26 cellular contexts compared by ENCODE assay signal in genomic region chr22:23112472-23113012, GRCh38. TPM values are rescaled to one million over a fixed set of nuclear protein-coding genes. Genes with fewer than 3 reads are reported as not detected.
"Had no signal": no experiment of that assay in that cellular context is flagged by ENCODE, and none has a peak within 500 bp of the region (broad histone marks: within the 10 kb centered on the region; RNA-seq: fewer than 3 reads in every experiment).

No MANE protein-coding gene starts in this region.

- H3K9me3 ChIP-seq: breast epithelium, esophagus muscularis mucosa, heart right ventricle, left ventricle myocardium inferior, right atrium auricular region, thoracic aorta had no signal

- DNase-seq: activated CD4-positive, alpha-beta memory T cell treated with anti-CD3 and anti-CD28 coated beads, Interleukin-2, amount 10 ng/mL, durations not matched to agents 7 days and 5 days; activated CD4-positive, alpha-beta T cell treated with anti-CD3 and anti-CD28 coated beads, Interleukin-2, amount 10 ng/mL, durations not matched to agents 24 days and 14 days; activated CD4-positive, CD25-positive, alpha-beta regulatory T cell treated with anti-CD3 and anti-CD28 coated beads, Interleukin-2, amount 50 U/mL, for 72 hours; activated gamma-delta T cell treated with Interleukin-2 at 50 U/mL for 16 hours; activated naive CD4-positive, alpha-beta T cell treated with anti-CD3 and anti-CD28 coated beads, Interleukin-2, amount 50 U/mL, for 16 hours; activated T-cell treated with anti-CD3 and anti-CD28 coated beads, Interleukin-2, amount 50 U/mL, for 4 hours; amniotic stem cell; foreskin keratinocyte; mesendoderm; nephron progenitor cell; stimulated activated CD4-positive, alpha-beta T cell treated with anti-CD3 and anti-CD28 coated beads, Interleukin-15, amount 100 ng/mL, for 24 hours; stimulated activated CD4-positive, alpha-beta T cell treated with anti-CD3 and anti-CD28 coated beads, Interleukin-2, amount 100 ng/mL, for 24 hours; stimulated activated naive CD4-positive, alpha-beta T cell; T-helper 17 cell; trophoblast cell had no signal

- H3K4me3 Mint-ChIP-seq: activated CD4-positive, alpha-beta memory T cell treated with anti-CD3 and anti-CD28 coated beads, Interleukin-2, amount 10 ng/mL, durations not matched to agents 7 days and 5 days; activated CD4-positive, alpha-beta T cell treated with anti-CD3 and anti-CD28 coated beads, Interleukin-2, amount 10 ng/mL, durations not matched to agents 24 days and 14 days; activated T-cell treated with anti-CD3 and anti-CD28 coated beads, Interleukin-2, amount 50 U/mL, for 4 hours; activated T-helper 17 cell treated with anti-CD3 and anti-CD28 coated beads, Interleukin-2, amount 50 U/mL, for 72 hours; central memory CD8-positive, alpha-beta T cell; nephron progenitor cell; T-helper 17 cell had no signal

- H3K27ac Mint-ChIP-seq: activated CD4-positive, alpha-beta memory T cell treated with anti-CD3 and anti-CD28 coated beads, Interleukin-2, amount 10 ng/mL, durations not matched to agents 7 days and 5 days; activated CD4-positive, alpha-beta T cell treated with anti-CD3 and anti-CD28 coated beads, Interleukin-2, amount 10 ng/mL, durations not matched to agents 24 days and 14 days; activated T-helper 17 cell treated with anti-CD3 and anti-CD28 coated beads, Interleukin-2, amount 50 U/mL, for 72 hours; nephron progenitor cell; T-helper 17 cell had no signal

- H3K27me3 Mint-ChIP-seq: activated CD4-positive, alpha-beta T cell treated with anti-CD3 and anti-CD28 coated beads, Interleukin-2, amount 10 ng/mL, durations not matched to agents 24 days and 14 days; activated T-helper 17 cell treated with anti-CD3 and anti-CD28 coated beads, Interleukin-2, amount 50 U/mL, for 72 hours; central memory CD8-positive, alpha-beta T cell; T-helper 17 cell had no signal

- H3K4me3 ChIP-seq: breast epithelium, coronary artery, esophagus muscularis mucosa, heart right ventricle, left ventricle myocardium inferior, lung, right atrium auricular region, thoracic aorta had no signal

- H3K4me1 ChIP-seq: breast epithelium, foreskin keratinocyte had no signal

- H3K27ac ChIP-seq: breast epithelium, coronary artery, esophagus muscularis mucosa, foreskin keratinocyte, heart right ventricle, left ventricle myocardium inferior, right atrium auricular region, thoracic aorta had no signal

- H3K36me3 ChIP-seq: breast epithelium, heart right ventricle, left ventricle myocardium inferior, right atrium auricular region, thoracic aorta had no signal

- H3K9me3 Mint-ChIP-seq: activated CD4-positive, alpha-beta memory T cell treated with anti-CD3 and anti-CD28 coated beads, Interleukin-2, amount 10 ng/mL, durations not matched to agents 7 days and 5 days; activated CD4-positive, alpha-beta T cell treated with anti-CD3 and anti-CD28 coated beads, Interleukin-2, amount 10 ng/mL, durations not matched to agents 24 days and 14 days; activated T-cell treated with anti-CD3 and anti-CD28 coated beads, Interleukin-2, amount 50 U/mL, for 4 hours; activated T-helper 17 cell treated with anti-CD3 and anti-CD28 coated beads, Interleukin-2, amount 50 U/mL, for 72 hours; central memory CD8-positive, alpha-beta T cell; nephron progenitor cell had no signal

- H3K4me1 Mint-ChIP-seq: activated CD4-positive, alpha-beta memory T cell treated with anti-CD3 and anti-CD28 coated beads, Interleukin-2, amount 10 ng/mL, durations not matched to agents 7 days and 5 days; activated CD4-positive, alpha-beta T cell treated with anti-CD3 and anti-CD28 coated beads, Interleukin-2, amount 10 ng/mL, durations not matched to agents 24 days and 14 days; activated T-helper 17 cell treated with anti-CD3 and anti-CD28 coated beads, Interleukin-2, amount 50 U/mL, for 72 hours; central memory CD8-positive, alpha-beta T cell; T-helper 17 cell had no signal

- H3K27me3 ChIP-seq: breast epithelium, esophagus muscularis mucosa, foreskin keratinocyte, right atrium auricular region had no signal

RNA-seq across cellular contexts. Expression of gene RSPH14, which starts 29.2 kb away (rescaled TPM):
- total RNA-seq: activated CD4-positive, alpha-beta memory T cell treated with anti-CD3 and anti-CD28 coated beads, Interleukin-2, amount 10 ng/mL, durations not matched to agents 7 days and 5 days; activated CD4-positive, alpha-beta T cell treated with anti-CD3 and anti-CD28 coated beads, Interleukin-2, amount 10 ng/mL, durations not matched to agents 24 days and 14 days; activated T-cell treated with anti-CD3 and anti-CD28 coated beads, Interleukin-2, amount 50 U/mL, for 4 hours; activated T-helper 17 cell treated with anti-CD3 and anti-CD28 coated beads, Interleukin-2, amount 50 U/mL, for 72 hours; foreskin keratinocyte; left ventricle myocardium inferior; mononuclear cell; right atrium auricular region had no signal

RNA-seq across cellular contexts. Expression of gene RAB36, which starts 32.7 kb away (rescaled TPM):
- total RNA-seq: activated CD4-positive, alpha-beta T cell treated with anti-CD3 and anti-CD28 coated beads, Interleukin-2, amount 10 ng/mL, durations not matched to agents 24 days and 14 days; mononuclear cell had no signal
